In genomic region chr1:39094685-39095084, GRCh38 we compare ENCODE assay signal across 1 cellular context.
TF ChIP-seq lines count a peak whose summit lies in the region.

No MANE protein-coding gene starts in this region.

TF ChIP-seq in HepG2, 621 proteins besides CTCF, POLR2A, EP300 and RAD21 (continued from another document):
- TF ChIP-seq ZNF687 (CRISPR knock-in tag; IDR thresholded peaks at IDR 0.05): no peak
- TF ChIP-seq NR2C2 (CRISPR knock-in tag; IDR thresholded peaks at IDR 0.05; ENCODE audit: borderline replicate concordance): peak; percentile 24; the same call in 1 of the 2 replicates
- TF ChIP-seq NCOA2 (CRISPR knock-in tag; IDR thresholded peaks at IDR 0.05): no peak
